Comparison of ENCODE assay signal across 10 cellular contexts in the genomic region with DNA sequence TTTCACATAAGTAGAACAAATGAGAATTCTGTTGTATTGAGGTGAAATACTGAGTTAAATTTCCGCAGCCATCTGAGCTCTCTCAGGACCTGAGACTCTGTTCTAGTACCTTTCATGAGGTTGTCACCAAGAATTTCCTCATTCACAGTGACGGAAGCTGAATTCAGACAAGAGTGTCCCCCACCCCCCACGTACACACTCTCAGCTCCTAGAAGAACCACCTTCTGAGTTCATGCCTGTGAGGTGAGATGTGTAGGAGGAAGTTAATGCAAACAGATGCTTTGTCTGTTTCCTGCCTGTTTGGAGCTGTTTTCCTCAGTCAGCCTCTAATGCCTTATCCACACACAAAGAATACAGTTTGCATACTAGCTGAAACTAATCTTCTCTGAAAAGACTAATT. TPM values are rescaled to one million over a fixed set of nuclear protein-coding genes. Genes with fewer than 3 reads are reported as not detected.
A peak's percentile ranks its signal among the peaks of the same experiment; 100 is the strongest.
DNase-seq lines count a peak whose midpoint lies in the region; ATAC-seq and TF ChIP-seq lines count a peak whose summit lies in the region.
"Had no signal": no experiment of that assay in that cellular context is flagged by ENCODE, and none has a peak within 500 bp of the region (broad histone marks: within the 10 kb centered on the region; RNA-seq: fewer than 3 reads in every experiment).

No MANE protein-coding gene starts in this region.

- no peaks in the 10 kb centered on the region for H3K9me3 Mint-ChIP-seq in naive thymus-derived CD4-positive, alpha-beta T cell

- peaks cover 54 to 55% of the 10 kb centered on the region in 2 donors for H3K4me1 ChIP-seq in naive thymus-derived CD4-positive, alpha-beta T cell (ENCODE audit: control insufficient read depth in 2 of 2, insufficient read depth in 2 of 2, low read length in 2 of 2)
- H3K4me1 ChIP-seq: gastrocnemius medialis, tibial nerve had no signal

- H3K4me3 Mint-ChIP-seq in naive thymus-derived CD4-positive, alpha-beta T cell = peak overlapping the region; percentile 13 to 78 (median 70)

- no peaks in the 10 kb centered on the region for H3K27me3 Mint-ChIP-seq in naive thymus-derived CD4-positive, alpha-beta T cell

- H3K4me3 ChIP-seq in naive thymus-derived CD4-positive, alpha-beta T cell (ENCODE audit: low read length) = peak overlapping the region; percentile 26
- H3K4me3 ChIP-seq in coronary artery = no peak overlapping the region
- H3K4me3 ChIP-seq: gastrocnemius medialis, tibial nerve had no signal

- POLR2A ChIA-PET in naive thymus-derived CD4-positive, alpha-beta T cell (lab: Charles Lee) = interaction anchor here (0.6 to 10.5 kb wide), 15 partner anchors 9 to 1987 kb away, joined by 3 to 96 read pairs (median 4); partner anchors contain the start of genes BICDL1, RAB35 and RNU4-2

- peak; percentile 82 for ATAC-seq in naive thymus-derived CD4-positive, alpha-beta T cell
- peak; percentile 64 for ATAC-seq in stimulated activated naive CD8-positive, alpha-beta T cell treated with anti-CD3 and anti-CD28 coated beads, Interleukin-15, Interleukin-2, amounts not matched to agents 100 U/mL and 50 U/mL, for 24 hours
- ATAC-seq in GM19328 (IDR thresholded peaks at IDR 0.05; ENCODE audit: unreplicated experiment) = no peak
- ATAC-seq: gastrocnemius medialis had no signal

- H3K27me3 ChIP-seq in naive thymus-derived CD4-positive, alpha-beta T cell (ENCODE audit: control insufficient read depth in 2 of 2, insufficient read depth in 2 of 2, low read length in 2 of 2) = no peaks in the 10 kb centered on the region

- H3K36me3 Mint-ChIP-seq in naive thymus-derived CD4-positive, alpha-beta T cell = peaks cover 0 to 34% (median 16%) of the 10 kb centered on the region in 5 donors

- H3K27ac ChIP-seq in naive thymus-derived CD4-positive, alpha-beta T cell (ENCODE audit: low read depth, low read length) = peak overlapping the region; percentile 81
- H3K27ac ChIP-seq in coronary artery = no peak overlapping the region
- H3K27ac ChIP-seq: gastrocnemius medialis, tibial nerve had no signal

- peaks cover 0 to 1% (median 0%) of the 10 kb centered on the region in 3 experiments for H3K36me3 ChIP-seq in naive thymus-derived CD4-positive, alpha-beta T cell (ENCODE audit: control insufficient read depth in 2 of 3, insufficient read depth in 3 of 3, low read length in 3 of 3)
- H3K36me3 ChIP-seq: gastrocnemius medialis, tibial nerve had no signal

- H3K27ac Mint-ChIP-seq in naive thymus-derived CD4-positive, alpha-beta T cell = peak overlapping the region; percentile 93 to 100 (median 96)

- DNase-seq in T-helper 1 cell (peak; percentile 45 to 76 (median 69)), coronary artery (ENCODE audit: low spot score) (no peak), DMS 273 treated with DMSO at 0.1 percent for 48 hours (lab: John Stamatoyannopoulos, UW) (no peak), DMS153 treated with DMSO at 0.1 percent for 48 hours (lab: John Stamatoyannopoulos, UW; ENCODE audit: unreplicated experiment) (no peak)
- DNase-seq in activated T-cell treated with anti-CD3 and anti-CD28 coated beads, Interleukin-2, amount 50 U/mL, for 48 hours = peak; percentile 72 to 78
- peak in 8 of 9 donors; percentile 57 to 92 (median 84) for DNase-seq in naive thymus-derived CD4-positive, alpha-beta T cell
- DNase-seq in stimulated activated naive CD8-positive, alpha-beta T cell treated with anti-CD3 and anti-CD28 coated beads, Interleukin-15, Interleukin-2, amounts not matched to agents 100 U/mL and 50 U/mL, for 24 hours = peak; percentile 67

- no peaks in the 10 kb centered on the region for H3K9me3 ChIP-seq in naive thymus-derived CD4-positive, alpha-beta T cell (ENCODE audit: control insufficient read depth in 2 of 3, low read length in 3 of 3)
- H3K9me3 ChIP-seq: gastrocnemius medialis, tibial nerve had no signal

- peaks cover 23 to 77% (median 70%) of the 10 kb centered on the region in 7 donors for H3K4me1 Mint-ChIP-seq in naive thymus-derived CD4-positive, alpha-beta T cell

- CTCF ChIA-PET in naive thymus-derived CD4-positive, alpha-beta T cell (lab: Charles Lee) = interaction anchor here (0.5 to 1.6 kb wide), 11 partner anchors 17 to 194 kb away, joined by 3 to 6 read pairs (median 3); partner anchors contain the start of genes BICDL1, RAB35 and RPLP0

- intact Hi-C loops in naive thymus-derived CD4-positive, alpha-beta T cell (cut with micrococcal nuclease) = loop anchor here (1.0 to 2.0 kb wide), 4 partner anchors 17 to 80 kb away; partner anchors contain the start of gene BICDL1 (in 1 of the 2)

- TF ChIP-seq CTCF in coronary artery (IDR thresholded peaks at IDR 0.05) = no peak

RNA-seq across cellular contexts. Expression of gene BICDL1, which starts 18.2 kb away (rescaled TPM):
- total RNA-seq in naive thymus-derived CD4-positive, alpha-beta T cell = 100 to 1,000 TPM in 4 of 5 experiments, 10 to 100 TPM in 1; 75.8 to 156 (median 143) TPM
- 1 to 10 TPM; 2.4 to 2.7 TPM for polyA plus RNA-seq in naive thymus-derived CD4-positive, alpha-beta T cell

Comparison
In these comparisons a context has a peak if more than half of its experiments do, and no peak if none do; other contexts are left out.
1. DNase-seq: peak in T-helper 1 cell (5 of 5), activated T-cell treated with anti-CD3 and anti-CD28 coated beads, Interleukin-2, amount 50 U/mL, for 48 hours (2 of 2), naive thymus-derived CD4-positive, alpha-beta T cell (8 of 9) and stimulated activated naive CD8-positive, alpha-beta T cell treated with anti-CD3 and anti-CD28 coated beads, Interleukin-15, Interleukin-2, amounts not matched to agents 100 U/mL and 50 U/mL, for 24 hours (single experiment); none in coronary artery (single experiment), DMS 273 treated with DMSO at 0.1 percent for 48 hours (single experiment) and DMS153 treated with DMSO at 0.1 percent for 48 hours (single experiment).